14 cellular contexts compared by ENCODE assay signal in genomic region chr9:84748112-84748511, GRCh38.
A peak's percentile ranks its signal among the peaks of the same experiment; 100 is the strongest.
DNase-seq lines count a peak whose midpoint lies in the region; ATAC-seq lines count a peak whose summit lies in the region.
"Had no signal": no experiment of that assay in that cellular context is flagged by ENCODE, and none has a peak within 500 bp of the region (broad histone marks: within the 10 kb centered on the region; RNA-seq: fewer than 3 reads in every experiment).

No MANE protein-coding gene starts in this region.

- DNase-seq in cerebellar nuclear complex (lab: John Stamatoyannopoulos, UW) = no peak
- DNase-seq in SW480 (ENCODE audit: low spot score) = no peak
- DNase-seq in midbrain (lab: John Stamatoyannopoulos, UW) = no peak
- no peak for DNase-seq in activated gamma-delta T cell treated with Interleukin-2 at 50 U/mL for 16 hours
- DNase-seq: activated CD8-positive, alpha-beta memory T cell treated with anti-CD3 and anti-CD28 coated beads, Interleukin-2, amount 50 U/mL, for 4 hours; activated naive CD4-positive, alpha-beta T cell; HCEC 1CT; NCI-H187 treated with DMSO at 0.1 percent for 48 hours had no signal

- ATAC-seq in GM18508 (IDR thresholded peaks at IDR 0.05; ENCODE audit: insufficient read depth, unreplicated experiment) (peak; percentile 30), GM19438 (IDR thresholded peaks at IDR 0.05; ENCODE audit: low read depth, unreplicated experiment) (peak; percentile 66), HG02870 (IDR thresholded peaks at IDR 0.05; ENCODE audit: unreplicated experiment) (peak; percentile 39), HG03565 (IDR thresholded peaks at IDR 0.05; ENCODE audit: unreplicated experiment) (peak; percentile 53)
- ATAC-seq: left lobe of liver, sciatic nerve had no signal
